In genomic region chr10:91034494-91035157, GRCh38 we compare ENCODE assay signal across 9 cellular contexts.
A peak's percentile ranks its signal among the peaks of the same experiment; 100 is the strongest.
DNase-seq lines count a peak whose midpoint lies in the region; ATAC-seq and TF ChIP-seq lines count a peak whose summit lies in the region.
"Had no signal": no experiment of that assay in that cellular context is flagged by ENCODE, and none has a peak within 500 bp of the region (broad histone marks: within the 10 kb centered on the region; RNA-seq: fewer than 3 reads in every experiment).

No MANE protein-coding gene starts in this region.

- H3K27ac ChIP-seq in transverse colon = no peak overlapping the region

- no peaks in the 10 kb centered on the region for H3K27me3 ChIP-seq in transverse colon

- TF ChIP-seq POLR2A in transverse colon (IDR thresholded peaks at IDR 0.05) = no peak

- peaks cover 0 to 5% (median 0%) of the 10 kb centered on the region in 4 donors for H3K4me1 ChIP-seq in transverse colon

- DNase-seq in activated naive CD4-positive, alpha-beta T cell treated with anti-CD3 and anti-CD28 coated beads for 36 hours = no peak
- DNase-seq in activated naive CD4-positive, alpha-beta T cell treated with anti-CD3 and anti-CD28 coated beads, Interleukin-2, amount 50 U/mL, for 16 hours = no peak
- peak; percentile 15 for DNase-seq in amniotic stem cell (lab: John Stamatoyannopoulos, UW)
- peak; percentile 16 for DNase-seq in kidney glomerular epithelial cell (lab: John Stamatoyannopoulos, UW)
- peak; percentile 37 for DNase-seq in transverse colon
- no peak for DNase-seq in middle frontal gyrus (ENCODE audit: extremely low spot score, low spot score)

- CTCF ChIA-PET in activated naive CD4-positive, alpha-beta T cell treated with anti-CD3 and anti-CD28 coated beads for 36 hours (lab: Charles Lee) = interaction anchor here (1.0 kb wide), 1 partner anchor 29 kb away, joined by 5 read pairs; no protein-coding TSS in a partner anchor

- no peak for ATAC-seq in GM19455 (IDR thresholded peaks at IDR 0.05; ENCODE audit: unreplicated experiment)
- ATAC-seq in GM21576 (IDR thresholded peaks at IDR 0.05; ENCODE audit: unreplicated experiment) = no peak

- in situ Hi-C loops in transverse colon (cut with MboI; ENCODE audit: low pct_ligation_motif_present in 1 of 4, low pct_unique_long_range_greater_than_20kb in 1 of 4, low sequenced_read_pairs in 3 of 4) = no loop called here

- H3K36me3 Mint-ChIP-seq in activated naive CD4-positive, alpha-beta T cell treated with anti-CD3 and anti-CD28 coated beads for 36 hours (ENCODE audit: low read depth) = no peaks in the 10 kb centered on the region
- H3K36me3 Mint-ChIP-seq: memory B cell had no signal

- H3K4me1 Mint-ChIP-seq in activated naive CD4-positive, alpha-beta T cell treated with anti-CD3 and anti-CD28 coated beads for 36 hours (ENCODE audit: low read depth) = peaks cover 15% of the 10 kb centered on the region
- H3K4me1 Mint-ChIP-seq: memory B cell had no signal

- H3K9me3 ChIP-seq in transverse colon = no peaks in the 10 kb centered on the region

- H3K36me3 ChIP-seq in transverse colon = no peaks in the 10 kb centered on the region

- TF ChIP-seq EP300 in transverse colon (IDR thresholded peaks at IDR 0.05; ENCODE audit: low read depth) = no peak

- H3K9me3 Mint-ChIP-seq in activated naive CD4-positive, alpha-beta T cell treated with anti-CD3 and anti-CD28 coated beads for 36 hours = peaks cover 3% of the 10 kb centered on the region
- H3K9me3 Mint-ChIP-seq: memory B cell had no signal

- intact Hi-C loops in activated naive CD4-positive, alpha-beta T cell treated with anti-CD3 and anti-CD28 coated beads for 36 hours (cut with micrococcal nuclease) = loop anchor here (1.0 to 5.0 kb wide), 3 partner anchors 28 to 154 kb away; no protein-coding TSS in a partner anchor
- intact Hi-C loops in transverse colon (cut with DNase I; ENCODE audit: low total_unique reads) = no loop called here

- peak overlapping the region; percentile 57 for H3K27ac Mint-ChIP-seq in activated naive CD4-positive, alpha-beta T cell treated with anti-CD3 and anti-CD28 coated beads for 36 hours
- H3K27ac Mint-ChIP-seq: memory B cell had no signal

- H3K4me3 ChIP-seq in transverse colon = no peak overlapping the region

- H3K27me3 Mint-ChIP-seq in activated naive CD4-positive, alpha-beta T cell treated with anti-CD3 and anti-CD28 coated beads for 36 hours (ENCODE audit: low read depth) = no peaks in the 10 kb centered on the region
- H3K27me3 Mint-ChIP-seq: memory B cell had no signal

- no peak for TF ChIP-seq CTCF in transverse colon (IDR thresholded peaks at IDR 0.05)

- WGBS in transverse colon (ENCODE audit: low coverage in 1 of 2), 2 donors = 23 to 38% methylated on average over 9 of the region's 9 CpGs

- no peak overlapping the region for H3K4me3 Mint-ChIP-seq in activated naive CD4-positive, alpha-beta T cell treated with anti-CD3 and anti-CD28 coated beads for 36 hours
- H3K4me3 Mint-ChIP-seq: memory B cell had no signal

Comparison
In these comparisons a context has a peak if more than half of its experiments do, and no peak if none do; other contexts are left out.
1. DNase-seq: peak in amniotic stem cell (single experiment), kidney glomerular epithelial cell (single experiment) and transverse colon (single experiment); none in activated naive CD4-positive, alpha-beta T cell treated with anti-CD3 and anti-CD28 coated beads for 36 hours (single experiment), activated naive CD4-positive, alpha-beta T cell treated with anti-CD3 and anti-CD28 coated beads, Interleukin-2, amount 50 U/mL, for 16 hours (single experiment) and middle frontal gyrus (single experiment).